32 cellular contexts compared by ENCODE assay signal in the genomic region with DNA sequence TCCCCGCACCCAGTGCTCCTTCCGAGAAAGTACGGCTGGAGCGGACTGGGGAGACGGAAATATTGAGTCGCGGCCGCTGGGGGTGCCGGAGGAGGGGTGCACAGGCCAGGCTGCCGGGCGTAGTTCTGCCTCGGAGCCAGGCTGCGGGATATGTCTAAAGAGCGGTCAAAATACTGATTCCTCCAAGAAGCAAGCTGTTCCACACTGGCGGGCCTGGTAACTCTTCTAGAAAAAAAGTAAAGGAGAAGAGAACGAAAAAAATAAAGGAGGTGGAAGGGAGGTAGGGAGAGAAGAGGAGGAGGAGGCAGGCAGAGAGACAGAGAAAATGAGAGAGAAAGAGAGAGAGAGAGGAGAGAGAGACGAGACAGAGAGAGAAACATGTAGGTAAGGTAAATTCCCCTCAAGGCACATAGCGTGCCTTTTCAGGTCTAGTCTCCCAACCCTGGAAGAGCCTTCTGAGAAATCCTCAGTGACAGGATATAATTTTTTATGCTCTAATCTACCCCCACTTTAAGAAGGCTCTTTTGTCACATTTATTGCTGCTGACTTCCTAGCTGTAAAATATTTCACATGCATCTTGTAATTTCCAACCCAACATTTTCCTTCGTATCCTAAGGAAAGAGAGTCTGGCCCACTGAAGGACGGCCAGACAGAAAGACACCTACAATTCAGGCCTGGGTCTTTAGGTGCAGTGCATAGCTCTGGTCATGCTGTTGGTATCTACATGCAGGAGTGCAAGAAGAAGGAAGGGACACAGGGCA. TPM values are rescaled to one million over a fixed set of nuclear protein-coding genes. Genes with fewer than 3 reads are reported as not detected.
DNase-seq lines count a peak whose midpoint lies in the region; ATAC-seq and TF ChIP-seq lines count a peak whose summit lies in the region.
"Had no signal": no experiment of that assay in that cellular context is flagged by ENCODE, and none has a peak within 500 bp of the region (broad histone marks: within the 10 kb centered on the region; RNA-seq: fewer than 3 reads in every experiment).

No MANE protein-coding gene starts in this region.

- no peaks in the 10 kb centered on the region for H3K79me2 ChIP-seq in mesendoderm (ENCODE audit: control insufficient read depth, insufficient read depth, low read length)

- no peak for ATAC-seq in WTC11
- ATAC-seq in HG03432 (IDR thresholded peaks at IDR 0.05; ENCODE audit: unreplicated experiment): no peak
- ATAC-seq: activated T-helper 17 cell treated with anti-CD3 and anti-CD28 coated beads, Interleukin-2, amount 50 U/mL, for 72 hours; left lobe of liver; Panc1; T-helper 17 cell had no signal

- H3K36me3 Mint-ChIP-seq in brain: peaks cover 46% of the 10 kb centered on the region
- no peaks in the 10 kb centered on the region for H3K36me3 Mint-ChIP-seq in WTC11
- H3K36me3 Mint-ChIP-seq: activated CD4-positive, alpha-beta memory T cell treated with anti-CD3 and anti-CD28 coated beads for 36 hours; activated naive CD8-positive, alpha-beta T cell had no signal

- WGBS in mesendoderm (ENCODE audit: extremely low coverage, insufficient coverage, low lambda C conversion rate): no CpG with 5 or more reads among the region's 20 CpGs

- H3K27ac ChIP-seq in mesendoderm (ENCODE audit: low read depth, low read length): no peak overlapping the region
- H3K27ac ChIP-seq: breast epithelium, GM23248, ovary, thoracic aorta, uterus had no signal

- peaks cover 1 to 29% (median 3%) of the 10 kb centered on the region in 5 experiments for H3K9me3 Mint-ChIP-seq in brain
- H3K9me3 Mint-ChIP-seq in WTC11: no peaks in the 10 kb centered on the region
- H3K9me3 Mint-ChIP-seq: activated CD4-positive, alpha-beta memory T cell treated with anti-CD3 and anti-CD28 coated beads for 36 hours; activated T-helper 17 cell treated with anti-CD3 and anti-CD28 coated beads, Interleukin-2, amount 50 U/mL, for 72 hours; stimulated activated naive CD8-positive, alpha-beta T cell treated with anti-CD3 and anti-CD28 coated beads, Interleukin-15, Interleukin-2, amounts not matched to agents 100 ng/mL and 50 ng/mL, for 24 hours had no signal

- H3K4me3 Mint-ChIP-seq in brain: peak overlapping the region in 3 of 5 experiments; percentile 71 to 86 (median 82)
- H3K4me3 Mint-ChIP-seq in WTC11: no peak overlapping the region; the same call in 1 of the 2 replicates
- H3K4me3 Mint-ChIP-seq: activated CD4-positive, alpha-beta memory T cell treated with anti-CD3 and anti-CD28 coated beads for 36 hours; activated naive CD8-positive, alpha-beta T cell; activated T-helper 17 cell treated with anti-CD3 and anti-CD28 coated beads, Interleukin-2, amount 50 U/mL, for 72 hours; CD4-positive, CD25-positive, alpha-beta regulatory T cell; immature natural killer cell; stimulated activated naive CD8-positive, alpha-beta T cell treated with anti-CD3 and anti-CD28 coated beads, Interleukin-15, Interleukin-2, amounts not matched to agents 100 ng/mL and 50 ng/mL, for 24 hours; T-helper 17 cell had no signal

- H4K8ac ChIP-seq in mesendoderm (ENCODE audit: low read depth, low read length): no peak overlapping the region

- H3K79me1 ChIP-seq in mesendoderm (ENCODE audit: low read length): no peaks in the 10 kb centered on the region

- no peak overlapping the region for H2BK120ac ChIP-seq in mesendoderm (ENCODE audit: low read depth, low read length)

- no peak overlapping the region for H3K18ac ChIP-seq in mesendoderm (ENCODE audit: low read length)

- H3K27ac Mint-ChIP-seq in brain (peak overlapping the region in 2 of 5 experiments; percentile 90 to 97), WTC11 (no peak overlapping the region)
- H3K27ac Mint-ChIP-seq: activated CD4-positive, alpha-beta memory T cell treated with anti-CD3 and anti-CD28 coated beads for 36 hours; activated naive CD8-positive, alpha-beta T cell; activated T-helper 17 cell treated with anti-CD3 and anti-CD28 coated beads, Interleukin-2, amount 50 U/mL, for 72 hours; CD4-positive, CD25-positive, alpha-beta regulatory T cell; immature natural killer cell; stimulated activated naive CD8-positive, alpha-beta T cell treated with anti-CD3 and anti-CD28 coated beads, Interleukin-15, Interleukin-2, amounts not matched to agents 100 ng/mL and 50 ng/mL, for 24 hours; T-helper 17 cell had no signal

- no peak overlapping the region for H3K23ac ChIP-seq in mesendoderm (ENCODE audit: low read length)

- H3K4me2 ChIP-seq in mesendoderm (ENCODE audit: low read length): no peak overlapping the region

- H3K36me3 ChIP-seq in mesendoderm (ENCODE audit: control insufficient read depth, insufficient read depth, low read length): no peaks in the 10 kb centered on the region
- H3K36me3 ChIP-seq: breast epithelium, ovary, thoracic aorta, uterus had no signal

- TF ChIP-seq CTCF in brain (conservative IDR thresholded peaks at IDR 0.05) (no peak), WTC11 (IDR thresholded peaks at IDR 0.05) (no peak)

- DNase-seq in NCI-H146 treated with DMSO at 0.1 percent for 48 hours (lab: John Stamatoyannopoulos, UW; ENCODE audit: unreplicated experiment): peak; percentile 41
- DNase-seq in NCI-H146 (lab: John Stamatoyannopoulos, UW): no peak
- DNase-seq in mesendoderm: peak; percentile 30
- peak; percentile 50 for DNase-seq in retina
- DNase-seq in WTC11 (ENCODE audit: low spot score): no peak
- DNase-seq in NOMO-1 treated with dmso at 0.1 percent for 144 hours (lab: John Stamatoyannopoulos, UW; ENCODE audit: unreplicated experiment): no peak
- DNase-seq: activated CD4-positive, alpha-beta memory T cell treated with anti-CD3 and anti-CD28 coated beads for 36 hours; activated CD8-positive, alpha-beta memory T cell treated with anti-CD3 and anti-CD28 coated beads, Interleukin-2, amount 50 U/mL, for 48 hours; CD4-positive, CD25-positive, alpha-beta regulatory T cell; GM23248; immature natural killer cell; naive B cell; NCI-H1092 treated with DMSO at 0.1 percent for 48 hours; NCI-H187 treated with DMSO at 0.1 percent for 48 hours; NCI-H524 treated with DMSO at 0.1 percent for 48 hours; ovary; Right ventricle myocardium superior; stimulated activated CD4-positive, alpha-beta T cell treated with anti-CD3 and anti-CD28 coated beads, Interleukin-2, amount 100 ng/mL, for 24 hours; T-helper 17 cell; uterus had no signal

- no peak overlapping the region for H4K5ac ChIP-seq in mesendoderm (ENCODE audit: low read length)

- H3K4ac ChIP-seq in mesendoderm (ENCODE audit: low read depth, low read length): no peak overlapping the region

- CTCF ChIA-PET in WTC11 (lab: Charles Lee): interaction anchor here (0.6 to 2.1 kb wide), 2 partner anchors 13 to 1002 kb away, joined by 3 to 5 read pairs; no protein-coding TSS in a partner anchor

- H3K27me3 ChIP-seq in mesendoderm (ENCODE audit: insufficient read depth, low read length, poor library complexity): peaks cover 53% of the 10 kb centered on the region
- H3K27me3 ChIP-seq: ovary had no signal

- no peak overlapping the region for H3K4me3 ChIP-seq in mesendoderm (ENCODE audit: low read length)
- H3K4me3 ChIP-seq: breast epithelium, GM23248, ovary, uterus had no signal

- POLR2A ChIA-PET in WTC11 (lab: Charles Lee): no interaction called here

- no peak overlapping the region for H3K9ac ChIP-seq in mesendoderm (ENCODE audit: low read length)
- H3K9ac ChIP-seq: GM23248 had no signal

- H2BK15ac ChIP-seq in mesendoderm (replicated peaks; ENCODE audit: low read depth): no peak overlapping the region

- no peak overlapping the region for H3K56ac ChIP-seq in mesendoderm (ENCODE audit: low read length)

- peaks cover 10% of the 10 kb centered on the region for H3K4me1 ChIP-seq in mesendoderm (ENCODE audit: control insufficient read depth, low read depth, low read length)

- no peak overlapping the region for H2AK5ac ChIP-seq in mesendoderm (ENCODE audit: low read length)

- H3K4me1 Mint-ChIP-seq in brain (peaks cover 62% of the 10 kb centered on the region), WTC11 (peaks cover 67% of the 10 kb centered on the region)

- H2BK5ac ChIP-seq in mesendoderm (ENCODE audit: low read length): no peak overlapping the region

- H3K27me3 Mint-ChIP-seq in brain: peaks cover 100% of the 10 kb centered on the region
- peaks cover 100% of the 10 kb centered on the region for H3K27me3 Mint-ChIP-seq in WTC11 (ENCODE audit: low read depth)

TF ChIP-seq in WTC11, 78 proteins besides CTCF, POLR2A, EP300 and RAD21 (continues in another document):
- TF ChIP-seq, protein P1, sequence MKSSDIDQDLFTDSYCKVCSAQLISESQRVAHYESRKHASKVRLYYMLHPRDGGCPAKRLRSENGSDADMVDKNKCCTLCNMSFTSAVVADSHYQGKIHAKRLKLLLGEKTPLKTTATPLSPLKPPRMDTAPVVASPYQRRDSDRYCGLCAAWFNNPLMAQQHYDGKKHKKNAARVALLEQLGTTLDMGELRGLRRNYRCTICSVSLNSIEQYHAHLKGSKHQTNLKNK (CRISPR knock-in tag; IDR thresholded peaks at IDR 0.05): no peak
- no peak for TF ChIP-seq MXD4 (CRISPR knock-in tag; IDR thresholded peaks at IDR 0.05; ENCODE audit: borderline replicate concordance)
- TF ChIP-seq, protein P2, sequence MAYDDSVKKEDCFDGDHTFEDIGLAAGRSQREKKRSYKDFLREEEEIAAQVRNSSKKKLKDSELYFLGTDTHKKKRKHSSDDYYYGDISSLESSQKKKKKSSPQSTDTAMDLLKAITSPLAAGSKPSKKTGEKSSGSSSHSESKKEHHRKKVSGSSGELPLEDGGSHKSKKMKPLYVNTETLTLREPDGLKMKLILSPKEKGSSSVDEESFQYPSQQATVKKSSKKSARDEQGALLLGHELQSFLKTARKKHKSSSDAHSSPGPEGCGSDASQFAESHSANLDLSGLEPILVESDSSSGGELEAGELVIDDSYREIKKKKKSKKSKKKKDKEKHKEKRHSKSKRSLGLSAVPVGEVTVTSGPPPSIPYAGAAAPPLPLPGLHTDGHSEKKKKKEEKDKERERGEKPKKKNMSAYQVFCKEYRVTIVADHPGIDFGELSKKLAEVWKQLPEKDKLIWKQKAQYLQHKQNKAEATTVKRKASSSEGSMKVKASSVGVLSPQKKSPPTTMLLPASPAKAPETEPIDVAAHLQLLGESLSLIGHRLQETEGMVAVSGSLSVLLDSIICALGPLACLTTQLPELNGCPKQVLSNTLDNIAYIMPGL (CRISPR knock-in tag; IDR thresholded peaks at IDR 0.05): no peak

RNA-seq across cellular contexts. Expression of a gene that starts 5.7 kb away (rescaled TPM):
- polyA plus RNA-seq in brain (ENCODE audit: insufficient read depth, low read depth, low replicate concordance): 8.8 TPM
- polyA plus RNA-seq in mesendoderm (2013, experiment 1 of 2): 0.29 TPM
- polyA plus RNA-seq in mesendoderm (2013, experiment 2 of 2): 0.42 TPM
- not detected in 3 replicates for total RNA-seq in WTC11 (2021)
- total RNA-seq: A172; activated CD4-positive, alpha-beta memory T cell treated with anti-CD3 and anti-CD28 coated beads for 36 hours; activated T-helper 17 cell treated with anti-CD3 and anti-CD28 coated beads, Interleukin-2, amount 50 U/mL, for 72 hours; breast epithelium; CD4-positive, CD25-positive, alpha-beta regulatory T cell; glomerular endothelial cell; GM23248; left lobe of liver; Right ventricle myocardium superior; T-helper 17 cell had no signal
- polyA plus RNA-seq: CD4-positive, CD25-positive, alpha-beta regulatory T cell; GM23248; immature natural killer cell had no signal

RNA-seq across cellular contexts. Expression of a gene that starts 13.6 kb away (rescaled TPM):
- 5.5 TPM for polyA plus RNA-seq in brain (ENCODE audit: insufficient read depth, low read depth, low replicate concordance)
- polyA plus RNA-seq in mesendoderm (2013, experiment 1 of 2): 0.21 TPM
- 0.14 TPM for polyA plus RNA-seq in mesendoderm (2013, experiment 2 of 2)
- total RNA-seq in WTC11 (2021): 0.09 TPM in 1 of 3 replicates, not detected in the others
- total RNA-seq: A172; activated CD4-positive, alpha-beta memory T cell treated with anti-CD3 and anti-CD28 coated beads for 36 hours; activated T-helper 17 cell treated with anti-CD3 and anti-CD28 coated beads, Interleukin-2, amount 50 U/mL, for 72 hours; CD4-positive, CD25-positive, alpha-beta regulatory T cell; chondrocyte; glomerular endothelial cell; GM23248; left lobe of liver; Right ventricle myocardium superior; T-helper 17 cell; thoracic aorta had no signal
- polyA plus RNA-seq: CD4-positive, CD25-positive, alpha-beta regulatory T cell; GM23248; immature natural killer cell had no signal

Comparison
In these comparisons a context has a peak if more than half of its experiments do, and no peak if none do; other contexts are left out.
1. DNase-seq: peak in NCI-H146 treated with DMSO at 0.1 percent for 48 hours (single experiment), mesendoderm (single experiment) and retina (single experiment); none in NCI-H146 (single experiment), WTC11 (single experiment) and NOMO-1 treated with dmso at 0.1 percent for 144 hours (single experiment).